In genomic region chr5:127042593-127042992, GRCh38 we compare ENCODE assay signal across 15 cellular contexts. TPM values are rescaled to one million over a fixed set of nuclear protein-coding genes. Genes with fewer than 3 reads are reported as not detected.
DNase-seq lines count a peak whose midpoint lies in the region; ATAC-seq and TF ChIP-seq lines count a peak whose summit lies in the region.
"Had no signal": no experiment of that assay in that cellular context is flagged by ENCODE, and none has a peak within 500 bp of the region (broad histone marks: within the 10 kb centered on the region; RNA-seq: fewer than 3 reads in every experiment).

No MANE protein-coding gene starts in this region.

- no peak for ATAC-seq in HG02763 (IDR thresholded peaks at IDR 0.05; ENCODE audit: unreplicated experiment)
- ATAC-seq: natural killer cell treated with Interleukin-12 subunit alpha and Interleukin-12 subunit beta and Interleukin-15 and Interleukin-18, amount 100 ng/mL, for 72 hours had no signal

- H3K9me3 ChIP-seq in A673 (ENCODE audit: low read depth, low read length, poor library complexity, severe bottlenecking), result no peaks in the 10 kb centered on the region

- CTCF ChIA-PET in A673 (lab: Charles Lee) (no interaction called here), RWPE1 (lab: Yijun Ruan, JAX) (no interaction called here)

- H3K27me3 Mint-ChIP-seq in T-helper 2 cell treated with Interferon-gamma antibody and Interleukin-4, amounts not matched to agents 5 μg/mL and 100 μg/mL, for 36 hours (ENCODE audit: low read depth), result no peaks in the 10 kb centered on the region
- H3K27me3 Mint-ChIP-seq: natural killer cell treated with Interleukin-12 subunit alpha and Interleukin-12 subunit beta and Interleukin-15 and Interleukin-18, amount 100 ng/mL, for 72 hours; stimulated activated naive CD8-positive, alpha-beta T cell treated with anti-CD3 and anti-CD28 coated beads, Interleukin-15, Interleukin-2, amounts not matched to agents 100 ng/mL and 50 ng/mL, for 24 hours had no signal

- peaks cover 6% of the 10 kb centered on the region for H3K4me1 Mint-ChIP-seq in T-helper 2 cell treated with Interferon-gamma antibody and Interleukin-4, amounts not matched to agents 5 μg/mL and 100 μg/mL, for 36 hours (ENCODE audit: low read depth)

- POLR2A ChIA-PET in A673 (lab: Charles Lee; ENCODE audit: low non-redundant PET), result no interaction called here
- POLR2A ChIA-PET in RWPE1 (lab: Yijun Ruan, JAX; ENCODE audit: low non-redundant PET), result no interaction called here

- BruUV-seq in A673 (replicated peaks; lab: Mats Ljungman, UMichigan), result no TSS peak

- DNase-seq in A673 (ENCODE audit: low spot score), result no peak
- DNase-seq in GM06990 (ENCODE audit: extremely low read depth, insufficient read length), result no peak
- DNase-seq in SK-MEL-5 (ENCODE audit: low read depth, low spot score), result peak; percentile 41
- peak; percentile 65 for DNase-seq in fibroblast of peridontal ligament (ENCODE audit: extremely low read depth)
- DNase-seq in T-helper 2 cell treated with Interferon-gamma antibody and Interleukin-4, amounts not matched to agents 5 μg/mL and 100 μg/mL, for 36 hours (ENCODE audit: low spot score), result no peak
- DNase-seq in COLO829 (ENCODE audit: low spot score), result no peak
- no peak for DNase-seq in RWPE1 (ENCODE audit: low spot score)
- DNase-seq: activated CD8-positive, alpha-beta memory T cell treated with anti-CD3 and anti-CD28 coated beads, Interleukin-2, amount 50 U/mL, for 48 hours; amygdala; C1 segment of cervical spinal cord; NCI-H1436 treated with DMSO at 0.1 percent for 48 hours; T1000 had no signal

- no peak overlapping the region for H3K27ac ChIP-seq in A673 (ENCODE audit: low read depth, low read length, poor library complexity, severe bottlenecking)
- H3K27ac ChIP-seq in RWPE1, result no peak overlapping the region

- intact Hi-C loops in A673 (cut with micrococcal nuclease; ENCODE audit: unreplicated experiment), result loop anchor here (10.0 kb wide), 1 partner anchor 388 kb away; no protein-coding TSS in a partner anchor

- H3K4me3 Mint-ChIP-seq in T-helper 2 cell treated with Interferon-gamma antibody and Interleukin-4, amounts not matched to agents 5 μg/mL and 100 μg/mL, for 36 hours, result no peak overlapping the region
- H3K4me3 Mint-ChIP-seq: natural killer cell treated with Interleukin-12 subunit alpha and Interleukin-12 subunit beta and Interleukin-15 and Interleukin-18, amount 100 ng/mL, for 72 hours; stimulated activated naive CD8-positive, alpha-beta T cell treated with anti-CD3 and anti-CD28 coated beads, Interleukin-15, Interleukin-2, amounts not matched to agents 100 ng/mL and 50 ng/mL, for 24 hours had no signal

- no peaks in the 10 kb centered on the region for H3K9me3 Mint-ChIP-seq in T-helper 2 cell treated with Interferon-gamma antibody and Interleukin-4, amounts not matched to agents 5 μg/mL and 100 μg/mL, for 36 hours
- H3K9me3 Mint-ChIP-seq: natural killer cell treated with Interleukin-12 subunit alpha and Interleukin-12 subunit beta and Interleukin-15 and Interleukin-18, amount 100 ng/mL, for 72 hours; stimulated activated naive CD8-positive, alpha-beta T cell treated with anti-CD3 and anti-CD28 coated beads, Interleukin-15, Interleukin-2, amounts not matched to agents 100 ng/mL and 50 ng/mL, for 24 hours had no signal

- no peaks in the 10 kb centered on the region for H3K36me3 Mint-ChIP-seq in T-helper 2 cell treated with Interferon-gamma antibody and Interleukin-4, amounts not matched to agents 5 μg/mL and 100 μg/mL, for 36 hours (ENCODE audit: low read depth)
- H3K36me3 Mint-ChIP-seq: natural killer cell treated with Interleukin-12 subunit alpha and Interleukin-12 subunit beta and Interleukin-15 and Interleukin-18, amount 100 ng/mL, for 72 hours had no signal

- H3K4me3 ChIP-seq in A673 (ENCODE audit: low read depth, low read length, poor library complexity, severe bottlenecking), result no peak overlapping the region
- no peak overlapping the region for H3K4me3 ChIP-seq in GM06990 (replicated peaks; ENCODE audit: low read depth, low read length)

- no peaks in the 10 kb centered on the region for H3K27me3 ChIP-seq in A673 (replicated peaks; ENCODE audit: insufficient read depth, low read depth, low read length, poor library complexity)
- H3K27me3 ChIP-seq in GM06990 (replicated peaks; ENCODE audit: control insufficient read depth, insufficient read depth, low read length), result no peaks in the 10 kb centered on the region

- in situ Hi-C loops in SK-MEL-5 (cut with HindIII; ENCODE audit: low pct_unique_long_range_greater_than_20kb, low sequenced_read_pairs), result no loop called here

- no peaks in the 10 kb centered on the region for H3K36me3 ChIP-seq in A673 (ENCODE audit: insufficient read depth, low read length, poor library complexity, severe bottlenecking)
- peaks cover 4% of the 10 kb centered on the region for H3K36me3 ChIP-seq in GM06990 (ENCODE audit: control insufficient read depth, insufficient read depth, low read length)

- TF ChIP-seq CTCF in A673 (conservative IDR thresholded peaks at IDR 0.05; ENCODE audit: low read depth, low read length), result peak; percentile 32; the same call in 1 of the 2 replicates
- peak; percentile 17 for TF ChIP-seq CTCF in GM06990 (IDR thresholded peaks at IDR 0.05; ENCODE audit: insufficient read depth, low read length, poor library complexity, severe bottlenecking)
- TF ChIP-seq CTCF in RWPE1 (conservative IDR thresholded peaks at IDR 0.05; ENCODE audit: low read depth), result no peak

- no peak overlapping the region for H3K27ac Mint-ChIP-seq in T-helper 2 cell treated with Interferon-gamma antibody and Interleukin-4, amounts not matched to agents 5 μg/mL and 100 μg/mL, for 36 hours
- H3K27ac Mint-ChIP-seq: natural killer cell treated with Interleukin-12 subunit alpha and Interleukin-12 subunit beta and Interleukin-15 and Interleukin-18, amount 100 ng/mL, for 72 hours; stimulated activated naive CD8-positive, alpha-beta T cell treated with anti-CD3 and anti-CD28 coated beads, Interleukin-15, Interleukin-2, amounts not matched to agents 100 ng/mL and 50 ng/mL, for 24 hours had no signal

- H3K4me1 ChIP-seq in A673 (ENCODE audit: insufficient read depth, low read length, poor library complexity, severe bottlenecking), result no peaks in the 10 kb centered on the region

RNA-seq across cellular contexts. Expression of gene MARCHF3, which starts 12.2 kb away (rescaled TPM):
- total RNA-seq in A673 (2021), result 0.81 and 1.1 TPM in 2 replicates
- total RNA-seq in SK-MEL-5 (2014; rRNA removed; shearing (Covaris generic)), result 4.3 and 4.4 TPM in 2 replicates
- polyA plus RNA-seq in SK-MEL-5 (2015; cell fraction: cytosol; rRNA removed), result 1.5 TPM in 2 replicates
- polyA plus RNA-seq in SK-MEL-5 (2015; cell fraction: nucleus; rRNA removed), result 0.12 and 1.8 TPM in 2 replicates

RNA-seq across cellular contexts. Expression of gene C5orf63, which starts 30.7 kb away (rescaled TPM):
- total RNA-seq in A673 (2021), result 2.2 and 5.4 TPM in 2 replicates
- 4.5 and 5.5 TPM in 2 replicates for total RNA-seq in SK-MEL-5 (2014; rRNA removed; shearing (Covaris generic))
- 0.77 and 1.1 TPM in 2 replicates for polyA plus RNA-seq in SK-MEL-5 (2015; cell fraction: cytosol; rRNA removed)
- 10.8 and 20.2 TPM in 2 replicates for polyA plus RNA-seq in SK-MEL-5 (2015; cell fraction: nucleus; rRNA removed)

Comparison
In these comparisons a context has a peak if more than half of its experiments do, and no peak if none do; other contexts are left out.
1. DNase-seq: peak in SK-MEL-5 (single experiment) and fibroblast of peridontal ligament (single experiment); none in A673 (single experiment), GM06990 (single experiment), T-helper 2 cell treated with Interferon-gamma antibody and Interleukin-4, amounts not matched to agents 5 μg/mL and 100 μg/mL, for 36 hours (single experiment), COLO829 (single experiment) and RWPE1 (single experiment).